20 cellular contexts compared by ENCODE assay signal in the genomic region with DNA sequence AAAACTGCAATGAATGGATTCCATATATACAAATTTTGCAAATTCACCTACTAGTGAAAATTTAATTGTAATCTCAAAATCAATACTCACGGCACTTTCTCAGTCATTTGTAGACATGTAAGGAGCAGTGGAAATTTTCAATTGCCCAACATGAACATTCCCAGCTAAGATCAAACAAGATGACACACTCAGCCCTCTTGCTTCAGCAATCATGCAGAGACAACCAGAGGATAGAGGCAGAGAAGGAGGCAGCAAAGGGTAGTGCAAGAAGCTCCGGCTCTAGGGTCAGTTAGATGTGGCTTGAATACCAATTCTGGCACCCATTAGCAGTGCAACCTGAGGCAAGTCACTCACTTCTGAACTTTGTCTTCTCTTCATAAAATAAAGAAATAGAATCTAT.
DNase-seq lines count a peak whose midpoint lies in the region; TF ChIP-seq lines count a peak whose summit lies in the region.
"Had no signal": no experiment of that assay in that cellular context is flagged by ENCODE, and none has a peak within 500 bp of the region (broad histone marks: within the 10 kb centered on the region; RNA-seq: fewer than 3 reads in every experiment).

No MANE protein-coding gene starts in this region.

- H4K8ac ChIP-seq in trophoblast cell (ENCODE audit: low read depth, low read length): no peak overlapping the region

- H3K18ac ChIP-seq in trophoblast cell (ENCODE audit: low read length): no peak overlapping the region

- H3K27ac ChIP-seq in trophoblast cell (ENCODE audit: low read depth, low read length): no peak overlapping the region
- H3K27ac ChIP-seq: A549 had no signal

- TF ChIP-seq POLR2A in erythroblast (IDR thresholded peaks at IDR 0.05; ENCODE audit: low read length): no peak

- no peak overlapping the region for H3K23ac ChIP-seq in trophoblast cell (ENCODE audit: low read length)

- TF ChIP-seq CTCF in epithelial cell of proximal tubule (conservative IDR thresholded peaks at IDR 0.05; ENCODE audit: low read depth, low read length) (peak; percentile 4), kidney epithelial cell (IDR thresholded peaks at IDR 0.05; ENCODE audit: insufficient read depth, low read length, poor library complexity, severe bottlenecking) (no peak)

- no peaks in the 10 kb centered on the region for H3K79me2 ChIP-seq in trophoblast cell (ENCODE audit: control insufficient read depth, insufficient read depth, low read length, poor library complexity)

- no peak overlapping the region for H2AK5ac ChIP-seq in trophoblast cell (ENCODE audit: low read length)

- intact Hi-C loops in activated CD4-positive, alpha-beta T cell treated with anti-CD3 and anti-CD28 coated beads, Interleukin-2, amount 10 ng/mL, durations not matched to agents 24 days and 14 days (cut with micrococcal nuclease): no loop called here

- H3K4ac ChIP-seq in trophoblast cell (ENCODE audit: low read depth, low read length): no peak overlapping the region

- H3K36me3 ChIP-seq in kidney epithelial cell (ENCODE audit: control insufficient read depth, insufficient read depth, low read length): no peaks in the 10 kb centered on the region
- H3K36me3 ChIP-seq in trophoblast cell (ENCODE audit: control insufficient read depth in 1 of 2, insufficient read depth in 2 of 2, low read length in 2 of 2): no peaks in the 10 kb centered on the region
- H3K36me3 ChIP-seq: HAP-1 had no signal

- H3K4me2 ChIP-seq in trophoblast cell (ENCODE audit: low read length): no peak overlapping the region
- H3K4me2 ChIP-seq: A549 had no signal

- no peaks in the 10 kb centered on the region for H3K79me1 ChIP-seq in trophoblast cell (ENCODE audit: low read length)

- no peak overlapping the region for H3K4me3 Mint-ChIP-seq in activated CD4-positive, alpha-beta T cell treated with anti-CD3 and anti-CD28 coated beads, Interleukin-2, amount 10 ng/mL, durations not matched to agents 24 days and 14 days
- H3K4me3 Mint-ChIP-seq: HFFc6 had no signal

- no peaks in the 10 kb centered on the region for H3K36me3 Mint-ChIP-seq in activated CD4-positive, alpha-beta T cell treated with anti-CD3 and anti-CD28 coated beads, Interleukin-2, amount 10 ng/mL, durations not matched to agents 24 days and 14 days (ENCODE audit: low read depth)
- H3K36me3 Mint-ChIP-seq: CD4-positive, alpha-beta memory T cell had no signal

- H2BK12ac ChIP-seq in trophoblast cell (ENCODE audit: low read length): no peak overlapping the region

- H3K4me3 ChIP-seq in epithelial cell of proximal tubule (ENCODE audit: low read depth, low read length) (no peak overlapping the region), kidney epithelial cell (ENCODE audit: low read depth, low read length) (no peak overlapping the region), trophoblast cell (ENCODE audit: low read depth, low read length) (no peak overlapping the region)
- H3K4me3 ChIP-seq: A549, HAP-1 had no signal

- H2AFZ ChIP-seq in trophoblast cell (ENCODE audit: insufficient read depth, low read length, poor library complexity): no peak overlapping the region

- H3K27ac Mint-ChIP-seq in activated CD4-positive, alpha-beta T cell treated with anti-CD3 and anti-CD28 coated beads, Interleukin-2, amount 10 ng/mL, durations not matched to agents 24 days and 14 days: no peak overlapping the region
- H3K27ac Mint-ChIP-seq: CD4-positive, alpha-beta memory T cell; HFFc6 had no signal

- H4K12ac ChIP-seq in trophoblast cell (ENCODE audit: low read depth, low read length): no peak overlapping the region

- H3K9ac ChIP-seq in trophoblast cell (ENCODE audit: low read length): no peak overlapping the region

- no peaks in the 10 kb centered on the region for H3K4me1 ChIP-seq in trophoblast cell (ENCODE audit: control insufficient read depth in 1 of 2, insufficient read depth in 2 of 2, low read length in 2 of 2)
- H3K4me1 ChIP-seq: A549 had no signal

- H4K91ac ChIP-seq in trophoblast cell (ENCODE audit: low read depth, low read length): no peak overlapping the region

- H3K27me3 Mint-ChIP-seq in activated CD4-positive, alpha-beta T cell treated with anti-CD3 and anti-CD28 coated beads, Interleukin-2, amount 10 ng/mL, durations not matched to agents 24 days and 14 days: no peaks in the 10 kb centered on the region

- no peak overlapping the region for H2BK120ac ChIP-seq in trophoblast cell (ENCODE audit: insufficient read depth, low read length, poor library complexity)

- H3K9me3 Mint-ChIP-seq in activated CD4-positive, alpha-beta T cell treated with anti-CD3 and anti-CD28 coated beads, Interleukin-2, amount 10 ng/mL, durations not matched to agents 24 days and 14 days: peaks cover 10% of the 10 kb centered on the region

- H3K9me3 ChIP-seq in trophoblast cell (ENCODE audit: insufficient read depth, low read depth, low read length): no peaks in the 10 kb centered on the region
- H3K9me3 ChIP-seq: A549, HAP-1 had no signal

- H3K27me3 ChIP-seq in kidney epithelial cell (ENCODE audit: control insufficient read depth, insufficient read depth, low read length): no peaks in the 10 kb centered on the region
- no peaks in the 10 kb centered on the region for H3K27me3 ChIP-seq in trophoblast cell (ENCODE audit: insufficient read depth, low read length)

- H2BK5ac ChIP-seq in trophoblast cell (ENCODE audit: low read depth, low read length, poor library complexity): no peak overlapping the region

- no peak overlapping the region for H3K14ac ChIP-seq in trophoblast cell (ENCODE audit: low read length)

- DNase-seq in HT1080 (ENCODE audit: low read depth) (peak; percentile 8), epithelial cell of proximal tubule (ENCODE audit: low read depth) (peak; percentile 83), kidney epithelial cell (ENCODE audit: low read depth) (peak; percentile 5), trophoblast cell (peak; percentile 5 to 15), erythroblast (lab: John Stamatoyannopoulos, UW) (no peak), OCI-M1 (lab: John Stamatoyannopoulos, UW) (no peak)
- DNase-seq in activated CD4-positive, alpha-beta T cell treated with anti-CD3 and anti-CD28 coated beads, Interleukin-2, amount 10 ng/mL, durations not matched to agents 24 days and 14 days: no peak
- DNase-seq in activated CD4-positive, alpha-beta T cell treated with anti-CD3 and anti-CD28 coated beads for 48 hours: no peak
- DNase-seq: 8988T; C1 segment of cervical spinal cord; Calu3; CD4-positive, alpha-beta memory T cell; COR-L47; DMS53; DMS79 treated with DMSO at 0.1 percent for 48 hours; GF-D8; GOT3; HFFc6 had no signal

- WGBS in trophoblast cell (ENCODE audit: extremely low coverage, insufficient coverage, insufficient read length): no CpG with 5 or more reads among the region's 2 CpGs

- no peaks in the 10 kb centered on the region for H3K4me1 Mint-ChIP-seq in activated CD4-positive, alpha-beta T cell treated with anti-CD3 and anti-CD28 coated beads, Interleukin-2, amount 10 ng/mL, durations not matched to agents 24 days and 14 days
- H3K4me1 Mint-ChIP-seq: CD4-positive, alpha-beta memory T cell had no signal

Comparison
In these comparisons a context has a peak if more than half of its experiments do, and no peak if none do; other contexts are left out.
1. DNase-seq: peak in HT1080 (single experiment), epithelial cell of proximal tubule (single experiment), kidney epithelial cell (single experiment) and trophoblast cell (2 of 2); none in erythroblast (0 of 2), activated CD4-positive, alpha-beta T cell treated with anti-CD3 and anti-CD28 coated beads, Interleukin-2, amount 10 ng/mL, durations not matched to agents 24 days and 14 days (single experiment), OCI-M1 (single experiment) and activated CD4-positive, alpha-beta T cell treated with anti-CD3 and anti-CD28 coated beads for 48 hours (single experiment).